1 cellular context compared by ENCODE assay signal in the genomic region with DNA sequence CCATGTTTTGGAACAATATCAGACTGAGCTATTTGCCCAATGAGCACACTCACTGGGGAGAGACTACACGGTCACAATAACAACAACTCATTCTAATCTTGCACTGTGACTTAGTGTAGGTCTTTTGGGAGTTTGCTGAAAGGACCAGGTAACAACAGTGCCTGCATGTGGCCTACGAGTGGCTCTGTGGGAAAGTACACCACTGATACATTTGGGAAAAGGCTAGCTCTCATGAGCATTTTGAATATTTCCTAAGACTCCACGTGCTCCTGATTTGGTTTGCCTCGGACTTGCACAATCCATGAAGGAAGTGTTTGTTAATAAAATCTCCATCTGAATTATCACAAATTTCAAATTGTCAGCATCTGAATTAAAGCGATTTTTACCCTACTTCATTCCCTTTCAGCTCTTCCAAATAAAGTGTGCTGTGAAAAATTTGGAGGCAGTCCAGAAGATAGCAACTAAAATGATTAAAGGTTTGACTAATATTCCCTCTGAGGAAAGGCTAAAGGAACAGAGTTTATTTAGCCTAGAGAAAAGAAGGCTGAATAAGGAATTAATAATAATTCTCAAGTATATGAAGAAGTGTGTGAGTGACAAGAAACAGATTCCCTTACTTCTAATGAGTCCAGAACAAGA.
TF ChIP-seq lines count a peak whose summit lies in the region.

No MANE protein-coding gene starts in this region.

TF ChIP-seq in GM23338, 12 proteins besides CTCF, POLR2A, EP300 and RAD21 (continued from another document):
- TF ChIP-seq, protein P1, sequence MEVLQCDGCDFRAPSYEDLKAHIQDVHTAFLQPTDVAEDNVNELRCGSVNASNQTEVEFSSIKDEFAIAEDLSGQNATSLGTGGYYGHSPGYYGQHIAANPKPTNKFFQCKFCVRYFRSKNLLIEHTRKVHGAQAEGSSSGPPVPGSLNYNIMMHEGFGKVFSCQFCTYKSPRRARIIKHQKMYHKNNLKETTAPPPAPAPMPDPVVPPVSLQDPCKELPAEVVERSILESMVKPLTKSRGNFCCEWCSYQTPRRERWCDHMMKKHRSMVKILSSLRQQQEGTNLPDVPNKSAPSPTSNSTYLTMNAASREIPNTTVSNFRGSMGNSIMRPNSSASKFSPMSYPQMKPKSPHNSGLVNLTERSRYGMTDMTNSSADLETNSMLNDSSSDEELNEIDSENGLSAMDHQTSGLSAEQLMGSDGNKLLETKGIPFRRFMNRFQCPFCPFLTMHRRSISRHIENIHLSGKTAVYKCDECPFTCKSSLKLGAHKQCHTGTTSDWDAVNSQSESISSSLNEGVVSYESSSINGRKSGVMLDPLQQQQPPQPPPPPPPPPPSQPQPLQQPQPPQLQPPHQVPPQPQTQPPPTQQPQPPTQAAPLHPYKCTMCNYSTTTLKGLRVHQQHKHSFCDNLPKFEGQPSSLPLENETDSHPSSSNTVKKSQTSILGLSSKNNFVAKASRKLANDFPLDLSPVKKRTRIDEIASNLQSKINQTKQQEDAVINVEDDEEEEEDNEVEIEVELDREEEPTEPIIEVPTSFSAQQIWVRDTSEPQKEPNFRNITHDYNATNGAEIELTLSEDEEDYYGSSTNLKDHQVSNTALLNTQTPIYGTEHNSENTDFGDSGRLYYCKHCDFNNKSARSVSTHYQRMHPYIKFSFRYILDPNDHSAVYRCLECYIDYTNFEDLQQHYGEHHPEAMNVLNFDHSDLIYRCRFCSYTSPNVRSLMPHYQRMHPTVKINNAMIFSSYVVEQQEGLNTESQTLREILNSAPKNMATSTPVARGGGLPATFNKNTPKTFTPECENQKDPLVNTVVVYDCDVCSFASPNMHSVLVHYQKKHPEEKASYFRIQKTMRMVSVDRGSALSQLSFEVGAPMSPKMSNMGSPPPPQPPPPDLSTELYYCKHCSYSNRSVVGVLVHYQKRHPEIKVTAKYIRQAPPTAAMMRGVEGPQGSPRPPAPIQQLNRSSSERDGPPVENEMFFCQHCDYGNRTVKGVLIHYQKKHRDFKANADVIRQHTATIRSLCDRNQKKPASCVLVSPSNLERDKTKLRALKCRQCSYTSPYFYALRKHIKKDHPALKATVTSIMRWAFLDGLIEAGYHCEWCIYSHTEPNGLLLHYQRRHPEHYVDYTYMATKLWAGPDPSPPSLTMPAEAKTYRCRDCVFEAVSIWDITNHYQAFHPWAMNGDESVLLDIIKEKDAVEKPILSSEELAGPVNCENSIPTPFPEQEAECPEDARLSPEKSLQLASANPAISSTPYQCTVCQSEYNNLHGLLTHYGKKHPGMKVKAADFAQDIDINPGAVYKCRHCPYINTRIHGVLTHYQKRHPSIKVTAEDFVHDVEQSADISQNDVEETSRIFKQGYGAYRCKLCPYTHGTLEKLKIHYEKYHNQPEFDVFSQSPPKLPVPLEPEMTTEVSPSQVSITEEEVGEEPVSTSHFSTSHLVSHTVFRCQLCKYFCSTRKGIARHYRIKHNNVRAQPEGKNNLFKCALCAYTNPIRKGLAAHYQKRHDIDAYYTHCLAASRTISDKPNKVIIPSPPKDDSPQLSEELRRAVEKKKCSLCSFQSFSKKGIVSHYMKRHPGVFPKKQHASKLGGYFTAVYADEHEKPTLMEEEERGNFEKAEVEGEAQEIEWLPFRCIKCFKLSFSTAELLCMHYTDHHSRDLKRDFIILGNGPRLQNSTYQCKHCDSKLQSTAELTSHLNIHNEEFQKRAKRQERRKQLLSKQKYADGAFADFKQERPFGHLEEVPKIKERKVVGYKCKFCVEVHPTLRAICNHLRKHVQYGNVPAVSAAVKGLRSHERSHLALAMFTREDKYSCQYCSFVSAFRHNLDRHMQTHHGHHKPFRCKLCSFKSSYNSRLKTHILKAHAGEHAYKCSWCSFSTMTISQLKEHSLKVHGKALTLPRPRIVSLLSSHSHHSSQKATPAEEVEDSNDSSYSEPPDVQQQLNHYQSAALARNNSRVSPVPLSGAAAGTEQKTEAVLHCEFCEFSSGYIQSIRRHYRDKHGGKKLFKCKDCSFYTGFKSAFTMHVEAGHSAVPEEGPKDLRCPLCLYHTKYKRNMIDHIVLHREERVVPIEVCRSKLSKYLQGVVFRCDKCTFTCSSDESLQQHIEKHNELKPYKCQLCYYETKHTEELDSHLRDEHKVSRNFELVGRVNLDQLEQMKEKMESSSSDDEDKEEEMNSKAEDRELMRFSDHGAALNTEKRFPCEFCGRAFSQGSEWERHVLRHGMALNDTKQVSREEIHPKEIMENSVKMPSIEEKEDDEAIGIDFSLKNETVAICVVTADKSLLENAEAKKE (CRISPR knock-in tag; IDR thresholded peaks at IDR 0.05): no peak
